1 cellular context compared by ENCODE assay signal in the genomic region with DNA sequence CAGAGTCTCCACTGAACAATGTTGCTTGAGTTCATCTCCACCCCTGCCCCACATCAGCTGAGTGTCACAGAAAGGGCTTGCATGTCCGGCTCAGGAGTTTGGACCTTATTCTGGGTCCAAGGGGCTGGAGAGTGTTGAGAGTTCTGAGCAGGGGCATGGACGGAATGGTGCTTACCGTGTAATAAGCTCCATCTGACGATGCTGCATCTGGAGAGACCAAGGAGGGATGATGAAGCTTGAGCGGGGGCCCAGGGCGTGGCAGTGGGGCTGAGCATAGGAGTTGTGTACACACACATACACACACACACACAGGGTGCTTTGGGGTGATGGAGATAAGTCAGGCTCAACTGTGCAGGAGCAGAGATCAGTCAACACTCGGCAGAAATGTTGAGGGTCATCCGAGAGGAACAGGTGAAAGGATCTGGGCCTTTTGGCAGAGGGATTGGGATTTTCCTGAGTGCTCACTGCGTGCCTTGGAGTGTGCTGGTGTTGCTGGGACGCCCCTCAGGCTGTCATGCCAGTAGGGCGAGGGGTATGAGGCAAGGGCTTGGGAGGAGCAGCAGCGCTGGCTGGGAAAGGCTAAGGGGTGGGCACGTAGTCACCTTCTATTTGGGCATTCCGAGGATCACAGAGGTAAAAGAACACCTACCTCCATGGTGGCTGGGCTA.
TF ChIP-seq lines count a peak whose summit lies in the region.

No MANE protein-coding gene starts in this region.

TF ChIP-seq in IMR-90, 13 proteins besides CTCF, POLR2A, EP300 and RAD21:
- TF ChIP-seq MXI1 (IDR thresholded peaks at IDR 0.05; ENCODE audit: borderline replicate concordance, low read depth, low read length), result no peak
- TF ChIP-seq, protein P1, sequence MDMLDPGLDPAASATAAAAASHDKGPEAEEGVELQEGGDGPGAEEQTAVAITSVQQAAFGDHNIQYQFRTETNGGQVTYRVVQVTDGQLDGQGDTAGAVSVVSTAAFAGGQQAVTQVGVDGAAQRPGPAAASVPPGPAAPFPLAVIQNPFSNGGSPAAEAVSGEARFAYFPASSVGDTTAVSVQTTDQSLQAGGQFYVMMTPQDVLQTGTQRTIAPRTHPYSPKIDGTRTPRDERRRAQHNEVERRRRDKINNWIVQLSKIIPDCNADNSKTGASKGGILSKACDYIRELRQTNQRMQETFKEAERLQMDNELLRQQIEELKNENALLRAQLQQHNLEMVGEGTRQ (IDR thresholded peaks at IDR 0.05; ENCODE audit: low read depth, low read length), result no peak
- no peak for TF ChIP-seq FOS (IDR thresholded peaks at IDR 0.05; ENCODE audit: low read depth, low read length)
- TF ChIP-seq, protein P2, sequence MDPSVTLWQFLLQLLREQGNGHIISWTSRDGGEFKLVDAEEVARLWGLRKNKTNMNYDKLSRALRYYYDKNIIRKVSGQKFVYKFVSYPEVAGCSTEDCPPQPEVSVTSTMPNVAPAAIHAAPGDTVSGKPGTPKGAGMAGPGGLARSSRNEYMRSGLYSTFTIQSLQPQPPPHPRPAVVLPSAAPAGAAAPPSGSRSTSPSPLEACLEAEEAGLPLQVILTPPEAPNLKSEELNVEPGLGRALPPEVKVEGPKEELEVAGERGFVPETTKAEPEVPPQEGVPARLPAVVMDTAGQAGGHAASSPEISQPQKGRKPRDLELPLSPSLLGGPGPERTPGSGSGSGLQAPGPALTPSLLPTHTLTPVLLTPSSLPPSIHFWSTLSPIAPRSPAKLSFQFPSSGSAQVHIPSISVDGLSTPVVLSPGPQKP (IDR thresholded peaks at IDR 0.05; ENCODE audit: borderline replicate concordance, low read depth, low read length), result no peak
- no peak for TF ChIP-seq MAZ (IDR thresholded peaks at IDR 0.05; ENCODE audit: borderline replicate concordance, low read depth, low read length)
- TF ChIP-seq RFX5 (IDR thresholded peaks at IDR 0.05; ENCODE audit: low read depth, low read length), result no peak
- no peak for TF ChIP-seq CEBPB (IDR thresholded peaks at IDR 0.05; ENCODE audit: low read depth, low read length)
- TF ChIP-seq NFE2L2 (IDR thresholded peaks at IDR 0.05; ENCODE audit: low read depth, low read length), result no peak
- TF ChIP-seq MAFK (IDR thresholded peaks at IDR 0.05; ENCODE audit: low read depth, low read length), result no peak
- TF ChIP-seq SMC3 (IDR thresholded peaks at IDR 0.05; ENCODE audit: low read depth, low read length), result no peak
- no peak for TF ChIP-seq CHD1 (IDR thresholded peaks at IDR 0.05; ENCODE audit: low read depth, low read length)
- TF ChIP-seq BHLHE40 (IDR thresholded peaks at IDR 0.05; ENCODE audit: low read depth, low read length), result no peak
- no peak for TF ChIP-seq RCOR1 (IDR thresholded peaks at IDR 0.05; ENCODE audit: insufficient replicate concordance, low read length)
